ENCODE assay signal across 9 cellular contexts in the genomic region with DNA sequence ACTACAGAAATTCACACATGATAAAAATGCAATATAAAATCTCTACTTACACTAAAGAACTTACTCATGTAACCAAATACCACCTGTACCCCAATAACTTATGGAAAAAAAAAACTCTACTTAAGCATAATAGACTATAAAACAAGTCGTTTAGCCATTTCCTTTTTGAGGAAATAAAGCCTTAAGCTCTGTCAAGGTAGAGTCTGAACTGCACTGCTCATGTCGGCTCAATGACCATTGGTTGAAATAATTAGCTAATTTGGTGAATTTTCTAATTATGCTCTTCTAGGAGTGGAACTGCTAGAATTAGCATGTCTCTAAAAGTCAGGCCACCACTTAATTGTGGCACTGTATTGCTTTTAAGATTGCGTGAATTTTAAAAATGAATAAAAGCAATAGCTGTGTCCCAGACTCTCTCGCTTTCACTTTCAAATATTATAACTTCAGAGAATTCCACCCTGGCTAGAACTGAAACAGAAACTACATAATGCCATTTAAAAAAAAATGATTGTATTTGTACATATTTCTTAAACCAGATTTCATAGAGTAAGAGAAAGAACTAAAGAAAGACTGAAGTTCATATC.
A peak's percentile ranks its signal among the peaks of the same experiment; 100 is the strongest.
DNase-seq lines count a peak whose midpoint lies in the region; ATAC-seq, FAIRE-seq and TF ChIP-seq lines count a peak whose summit lies in the region.
"Had no signal": no experiment of that assay in that cellular context is flagged by ENCODE, and none has a peak within 500 bp of the region (broad histone marks: within the 10 kb centered on the region; RNA-seq: fewer than 3 reads in every experiment).

No MANE protein-coding gene starts in this region.

- BruUV-seq in mammary epithelial cell (replicated peaks; lab: Mats Ljungman, UMichigan): no TSS peak

- H3K36me3 Mint-ChIP-seq in osteocyte (ENCODE audit: unreplicated experiment): no peaks in the 10 kb centered on the region

- H4K20me1 ChIP-seq in mammary epithelial cell (ENCODE audit: insufficient read depth, low read length): no peaks in the 10 kb centered on the region

- no peak for TF ChIP-seq CTCF in mammary epithelial cell (conservative IDR thresholded peaks at IDR 0.05 in 1 of 2, IDR thresholded peaks at IDR 0.05 in 1 of 2; ENCODE audit: extremely low read depth in 1 of 2, insufficient read depth in 1 of 2, low read depth in 1 of 2, low read length in 2 of 2)
- TF ChIP-seq CTCF in osteocyte (IDR thresholded peaks at IDR 0.05): no peak

- H3K4me2 ChIP-seq in mammary epithelial cell (ENCODE audit: insufficient read depth, low read depth, low read length): no peak overlapping the region

- H2AFZ ChIP-seq in mammary epithelial cell (ENCODE audit: low read depth, low read length): peak overlapping the region; percentile 75

- DNase-seq in mammary epithelial cell (no peak), osteocyte (ENCODE audit: extremely low spot score, unreplicated experiment) (no peak), GM19240 (ENCODE audit: insufficient read length, low spot score) (no peak), nucleus accumbens (lab: John Stamatoyannopoulos, UW) (no peak), frontal cortex (ENCODE audit: low spot score in 2 of 2) (no peak), cerebellar cortex (ENCODE audit: low spot score) (no peak)

- dilution Hi-C loops in mammary epithelial cell (cut with HindIII; ENCODE audit: low sequenced_read_pairs): loop anchor here (5.0 kb wide), 1 partner anchor 51 kb away; no protein-coding TSS in a partner anchor

- WGBS in mammary epithelial cell (ENCODE audit: low coverage, missing lambda C conversion rate): 93% methylated on average over 4 of the region's 4 CpGs

- H3K27ac ChIP-seq in mammary epithelial cell (ENCODE audit: insufficient read depth, low read depth, low read length): no peak overlapping the region
- H3K27ac ChIP-seq: SK-N-MC had no signal

- H3K27ac Mint-ChIP-seq in osteocyte (ENCODE audit: unreplicated experiment): peak overlapping the region; percentile 88

- in situ Hi-C loops in mammary epithelial cell (cut with MboI; ENCODE audit: low sequenced_read_pairs in 2 of 2): loop anchor here in 1 of 2 donors (5.0 kb wide), 1 partner anchor 199 kb away; no protein-coding TSS in a partner anchor

- H3K9me3 ChIP-seq in mammary epithelial cell (replicated peaks; ENCODE audit: insufficient read depth, low read length): no peaks in the 10 kb centered on the region

- H3K79me2 ChIP-seq in mammary epithelial cell (ENCODE audit: insufficient read depth, low read length): no peaks in the 10 kb centered on the region

- ATAC-seq in GM18511 (IDR thresholded peaks at IDR 0.05; ENCODE audit: unreplicated experiment): peak; percentile 57
- peak; percentile 46 for ATAC-seq in HG03175 (IDR thresholded peaks at IDR 0.05; ENCODE audit: unreplicated experiment)

- no peaks in the 10 kb centered on the region for H3K27me3 ChIP-seq in mammary epithelial cell (ENCODE audit: insufficient read depth, low read length)

- peaks cover 59% of the 10 kb centered on the region for H3K4me1 Mint-ChIP-seq in osteocyte (ENCODE audit: unreplicated experiment)

- no peak overlapping the region for H3K9ac ChIP-seq in mammary epithelial cell (ENCODE audit: insufficient read depth, low read length)

- no peak for FAIRE-seq in frontal cortex (lab: Jason Lieb, UNC)

- H3K4me3 ChIP-seq in mammary epithelial cell (replicated peaks in 1 of 3; ENCODE audit: insufficient read depth in 1 of 3, low read depth in 2 of 3, low read length in 3 of 3): no peak overlapping the region
- H3K4me3 ChIP-seq: SK-N-MC had no signal

- no peaks in the 10 kb centered on the region for H3K36me3 ChIP-seq in mammary epithelial cell (ENCODE audit: insufficient read depth, low read length)

- H3K4me3 Mint-ChIP-seq in osteocyte (ENCODE audit: unreplicated experiment): peak overlapping the region; percentile 28

- H3K9me3 Mint-ChIP-seq in osteocyte (ENCODE audit: unreplicated experiment): no peaks in the 10 kb centered on the region

- CTCF ChIA-PET in mammary epithelial cell (lab: Charles Lee; ENCODE audit: low non-redundant PET): no interaction called here

- intact Hi-C loops in mammary epithelial cell (cut with micrococcal nuclease): no loop called here

- H3K4me1 ChIP-seq in mammary epithelial cell (ENCODE audit: insufficient read depth, low read length): peaks cover 25% of the 10 kb centered on the region

- H3K27me3 Mint-ChIP-seq in osteocyte (ENCODE audit: unreplicated experiment): no peaks in the 10 kb centered on the region
